In genomic region chr12:46266382-46266791, GRCh38 we compare ENCODE assay signal across 9 cellular contexts. TPM values are rescaled to one million over a fixed set of nuclear protein-coding genes. Genes with fewer than 3 reads are reported as not detected.
DNase-seq lines count a peak whose midpoint lies in the region; ATAC-seq, FAIRE-seq and TF ChIP-seq lines count a peak whose summit lies in the region.
"Had no signal": no experiment of that assay in that cellular context is flagged by ENCODE, and none has a peak within 500 bp of the region (broad histone marks: within the 10 kb centered on the region; RNA-seq: fewer than 3 reads in every experiment).

No MANE protein-coding gene starts in this region.

- H3K4me1 ChIP-seq in cardiac muscle cell (ENCODE audit: low read depth) (peaks cover 53% of the 10 kb centered on the region), K562 (replicated peaks in 1 of 2; ENCODE audit: control insufficient read depth in 2 of 2, insufficient read depth in 2 of 2, low read length in 2 of 2) (peaks cover 33% of the 10 kb centered on the region in 2 experiments; a peak in 4 of 5 replicates), urinary bladder (ENCODE audit: insufficient read depth) (no peaks in the 10 kb centered on the region)

- H3K4me2 ChIP-seq in K562 (ENCODE audit: insufficient read depth, low read length) = peak overlapping the region; percentile 94

- H4K20me1 ChIP-seq in K562 (replicated peaks; ENCODE audit: control insufficient read depth, insufficient read depth, low read length) = peaks cover 24% of the 10 kb centered on the region

- H3K9me3 ChIP-seq in cardiac muscle cell (ENCODE audit: low read depth) = no peaks in the 10 kb centered on the region
- H3K9me3 ChIP-seq in K562 (replicated peaks; ENCODE audit: control insufficient read depth, insufficient read depth, low read depth, low read length) = no peaks in the 10 kb centered on the region

- peak overlapping the region; percentile 98 to 99; a peak in 3 of 4 replicates for H3K9ac ChIP-seq in K562 (ENCODE audit: insufficient read depth in 1 of 2, low read depth in 2 of 2, low read length in 2 of 2)

- DNase-seq in cardiac muscle cell (ENCODE audit: low read depth in 1 of 2, low spot score in 1 of 2) (peak in 1 of 2 donors; percentile 53), left ventricle myocardium superior (no peak), NCI-H748 treated with DMSO at 0.1 percent for 48 hours (lab: John Stamatoyannopoulos, UW) (peak; percentile 34), K562 (ENCODE audit: extremely low read depth in 1 of 4, low spot score in 3 of 4) (peak; percentile 29 to 67 (median 47)), medulla oblongata (ENCODE audit: extremely low spot score) (peak; percentile 57), NCI-H2107 (lab: John Stamatoyannopoulos, UW) (no peak)

- 4% methylated on average over 6 of the region's 7 CpGs for WGBS in K562 (ENCODE audit: insufficient coverage, low coverage, missing lambda C conversion rate)
- WGBS in urinary bladder = 69% methylated on average over 7 of the region's 7 CpGs

- no peak for TF ChIP-seq POLR2A in K562 (conservative IDR thresholded peaks at IDR 0.05)

- POLR2A ChIA-PET in K562 (lab: Yijun Ruan, JAX) = interaction anchor here (0.7 to 1.5 kb wide), 5 partner anchors 8 to 58 kb away, joined by 3 to 6 read pairs (median 3); no protein-coding TSS in a partner anchor

- no TSS peak for BruUV-seq in K562 (replicated peaks; lab: Mats Ljungman, UMichigan)

- H2AFZ ChIP-seq in K562 (ENCODE audit: low read depth, low read length) = no peak overlapping the region

- H3K4me3 ChIP-seq in cardiac muscle cell (peak overlapping the region; percentile 72), K562 (peak overlapping the region; percentile 83), urinary bladder (ENCODE audit: low read depth, low read length) (peak overlapping the region; percentile 62)

- H3K79me2 ChIP-seq in K562 (ENCODE audit: control insufficient read depth, insufficient read depth, low read length) = peaks cover 74% of the 10 kb centered on the region

- TF ChIP-seq CTCF in cardiac muscle cell (IDR thresholded peaks at IDR 0.05; ENCODE audit: low read depth, low read length) = no peak
- no peak; a peak in 1 of 6 replicates for TF ChIP-seq CTCF in K562 (IDR thresholded peaks at IDR 0.05 in 2 of 3, conservative IDR thresholded peaks at IDR 0.05 in 1 of 3; ENCODE audit: insufficient read depth in 2 of 3, low read depth in 1 of 3, low read length in 3 of 3)

- H3K27ac ChIP-seq in cardiac muscle cell = peak overlapping the region; percentile 92
- H3K27ac ChIP-seq in K562 (ENCODE audit: extremely low read depth, low read depth, low read length) = peak overlapping the region; percentile 96
- no peak overlapping the region for H3K27ac ChIP-seq in urinary bladder (ENCODE audit: low read depth)

- CTCF ChIA-PET in K562 (lab: Yijun Ruan, JAX; ENCODE audit: low intra/inter-chr PET ratio) = no interaction called here

- ATAC-seq in left ventricle myocardium superior (no peak), K562 (peak; percentile 14), GM18870 (IDR thresholded peaks at IDR 0.05; ENCODE audit: unreplicated experiment) (no peak)

- peak; percentile 69 for FAIRE-seq in K562 (lab: Jason Lieb, UNC)
- FAIRE-seq: frontal cortex had no signal

- intact Hi-C loops in left ventricle myocardium superior (cut with micrococcal nuclease) (loop anchor here (10.0 kb wide), 1 partner anchor 62 kb away; no protein-coding TSS in a partner anchor), K562 (cut with micrococcal nuclease) (loop anchor here (5.0 to 10.0 kb wide), 4 partner anchors 84 to 288 kb away; partner anchors contain the start of gene SCAF11)

- no peak for TF ChIP-seq EP300 in K562 (IDR thresholded peaks at IDR 0.05; ENCODE audit: low read length)

- H3K36me3 ChIP-seq in cardiac muscle cell (no peaks in the 10 kb centered on the region), K562 (ENCODE audit: control insufficient read depth, insufficient read depth, low read length) (peaks cover 19% of the 10 kb centered on the region; the same call in 1 of the 3 replicates), urinary bladder (ENCODE audit: insufficient read depth) (no peaks in the 10 kb centered on the region)

- peaks cover 4% of the 10 kb centered on the region for H3K9me1 ChIP-seq in K562 (ENCODE audit: control insufficient read depth, insufficient read depth, low read length)

- H3K27me3 ChIP-seq in cardiac muscle cell (no peaks in the 10 kb centered on the region), K562 (ENCODE audit: control insufficient read depth in 2 of 2, insufficient read depth in 2 of 2, low read length in 2 of 2) (no peaks in the 10 kb centered on the region)

- TF ChIP-seq RAD21 in K562 (CRISPR knock-in tag; conservative IDR thresholded peaks at IDR 0.05 in 1 of 2, IDR thresholded peaks at IDR 0.05 in 1 of 2) = no peak

- in situ Hi-C loops in K562 (cut with MboI) = no loop called here

TF ChIP-seq in K562, 482 proteins besides CTCF, POLR2A, EP300 and RAD21 (continues in another document):
- TF ChIP-seq MAZ (CRISPR knock-in tag; conservative IDR thresholded peaks at IDR 0.05 in 1 of 2, IDR thresholded peaks at IDR 0.05 in 1 of 2) (no peak; a peak in 1 of 4 replicates), RNF2 (IDR thresholded peaks at IDR 0.05) (no peak), ZKSCAN3 (CRISPR knock-in tag; IDR thresholded peaks at IDR 0.05) (no peak), NR2C1 (IDR thresholded peaks at IDR 0.05) (0 out of 2 replicates have a peak, but pooled peaks have one; percentile 9), NR2C1 (tag; IDR thresholded peaks at IDR 0.05) (no peak), NR4A1 (CRISPR knock-in tag; IDR thresholded peaks at IDR 0.05) (no peak), NR4A1 (tag; IDR thresholded peaks at IDR 0.05) (no peak), HNRNPH1 (optimal IDR thresholded peaks at IDR 0.05; ENCODE audit: low read depth, low read length) (no peak), ZNF239 (CRISPR knock-in tag; IDR thresholded peaks at IDR 0.05) (no peak)
- TF ChIP-seq, protein P1, sequence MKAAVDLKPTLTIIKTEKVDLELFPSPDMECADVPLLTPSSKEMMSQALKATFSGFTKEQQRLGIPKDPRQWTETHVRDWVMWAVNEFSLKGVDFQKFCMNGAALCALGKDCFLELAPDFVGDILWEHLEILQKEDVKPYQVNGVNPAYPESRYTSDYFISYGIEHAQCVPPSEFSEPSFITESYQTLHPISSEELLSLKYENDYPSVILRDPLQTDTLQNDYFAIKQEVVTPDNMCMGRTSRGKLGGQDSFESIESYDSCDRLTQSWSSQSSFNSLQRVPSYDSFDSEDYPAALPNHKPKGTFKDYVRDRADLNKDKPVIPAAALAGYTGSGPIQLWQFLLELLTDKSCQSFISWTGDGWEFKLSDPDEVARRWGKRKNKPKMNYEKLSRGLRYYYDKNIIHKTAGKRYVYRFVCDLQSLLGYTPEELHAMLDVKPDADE (conservative IDR thresholded peaks at IDR 0.05; ENCODE audit: control insufficient read depth, low read depth, low read length) = no peak
- TF ChIP-seq, protein P2, sequence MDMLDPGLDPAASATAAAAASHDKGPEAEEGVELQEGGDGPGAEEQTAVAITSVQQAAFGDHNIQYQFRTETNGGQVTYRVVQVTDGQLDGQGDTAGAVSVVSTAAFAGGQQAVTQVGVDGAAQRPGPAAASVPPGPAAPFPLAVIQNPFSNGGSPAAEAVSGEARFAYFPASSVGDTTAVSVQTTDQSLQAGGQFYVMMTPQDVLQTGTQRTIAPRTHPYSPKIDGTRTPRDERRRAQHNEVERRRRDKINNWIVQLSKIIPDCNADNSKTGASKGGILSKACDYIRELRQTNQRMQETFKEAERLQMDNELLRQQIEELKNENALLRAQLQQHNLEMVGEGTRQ (CRISPR knock-in tag; IDR thresholded peaks at IDR 0.05) = peak; percentile 49
- TF ChIP-seq, protein P3, sequence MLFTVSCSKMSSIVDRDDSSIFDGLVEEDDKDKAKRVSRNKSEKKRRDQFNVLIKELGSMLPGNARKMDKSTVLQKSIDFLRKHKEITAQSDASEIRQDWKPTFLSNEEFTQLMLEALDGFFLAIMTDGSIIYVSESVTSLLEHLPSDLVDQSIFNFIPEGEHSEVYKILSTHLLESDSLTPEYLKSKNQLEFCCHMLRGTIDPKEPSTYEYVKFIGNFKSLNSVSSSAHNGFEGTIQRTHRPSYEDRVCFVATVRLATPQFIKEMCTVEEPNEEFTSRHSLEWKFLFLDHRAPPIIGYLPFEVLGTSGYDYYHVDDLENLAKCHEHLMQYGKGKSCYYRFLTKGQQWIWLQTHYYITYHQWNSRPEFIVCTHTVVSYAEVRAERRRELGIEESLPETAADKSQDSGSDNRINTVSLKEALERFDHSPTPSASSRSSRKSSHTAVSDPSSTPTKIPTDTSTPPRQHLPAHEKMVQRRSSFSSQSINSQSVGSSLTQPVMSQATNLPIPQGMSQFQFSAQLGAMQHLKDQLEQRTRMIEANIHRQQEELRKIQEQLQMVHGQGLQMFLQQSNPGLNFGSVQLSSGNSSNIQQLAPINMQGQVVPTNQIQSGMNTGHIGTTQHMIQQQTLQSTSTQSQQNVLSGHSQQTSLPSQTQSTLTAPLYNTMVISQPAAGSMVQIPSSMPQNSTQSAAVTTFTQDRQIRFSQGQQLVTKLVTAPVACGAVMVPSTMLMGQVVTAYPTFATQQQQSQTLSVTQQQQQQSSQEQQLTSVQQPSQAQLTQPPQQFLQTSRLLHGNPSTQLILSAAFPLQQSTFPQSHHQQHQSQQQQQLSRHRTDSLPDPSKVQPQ (CRISPR knock-in tag; IDR thresholded peaks at IDR 0.05; ENCODE audit: borderline replicate concordance) = no peak

RNA-seq across cellular contexts. Expression of gene SLC38A1, which starts 2.5 kb away (rescaled TPM):
- total RNA-seq in cardiac muscle cell = 50.8 and 59.6 TPM in 2 replicates
- polyA plus RNA-seq in cardiac muscle cell = 54.3 and 62.2 TPM in 2 replicates
- total RNA-seq in left ventricle myocardium superior = 161 TPM
- total RNA-seq in K562 (2011; cell fraction: chromatin; rRNA removed; ENCODE audit: low replicate concordance) = 101 and 216 TPM in 2 replicates
- total RNA-seq in K562 (2011; cell fraction: nucleolus; rRNA removed) = 66.2 and 82.1 TPM in 2 replicates
- 126 and 163 TPM in 2 replicates for total RNA-seq in K562 (2011; cell fraction: nucleoplasm; rRNA removed)
- 64.5 and 71.8 TPM in 2 replicates for total RNA-seq in K562 (2014; rRNA removed)
- total RNA-seq in K562 (2014; rRNA removed; fragmentation: Illumina TruSeq; extraction: Trizol) = 99.9 and 112 TPM in 2 replicates
- 79.7 and 88.7 TPM in 2 replicates for total RNA-seq in K562 (2015; rRNA removed; fragmentation: Illumina TruSeq; extraction: Trizol)
- total RNA-seq in K562 (2021) = 104 and 112 TPM in 2 replicates
- polyA plus RNA-seq in K562 (2011; rRNA removed) = 32.4 and 54.4 TPM in 2 replicates
- 14.0 and 24.2 TPM in 2 replicates for polyA plus RNA-seq in K562 (2011; cell fraction: cytosol; rRNA removed)
- polyA plus RNA-seq in K562 (2011; cell fraction: nucleus; rRNA removed) = 26.6 and 28.4 TPM in 2 replicates
- polyA plus RNA-seq in K562 (2012) = 62.7 and 87.2 TPM in 2 replicates
- 86.1 and 92.2 TPM in 2 replicates for polyA plus RNA-seq in K562 (2014; fragmentation: Illumina TruSeq; extraction: Trizol)
- 10 to 100 TPM; 51.9 to 75.0 TPM for polyA plus RNA-seq in K562 (2014; fragmentation: Nextera tagmentation; extraction: Ambion mirVana)
- polyA plus RNA-seq in K562 (2014; rRNA removed) = 54.7 and 56.9 TPM in 2 replicates
- 117 and 153 TPM in 2 replicates for polyA minus RNA-seq in K562 (2011; rRNA and poly(A)+ RNA removed)
- polyA minus RNA-seq in K562 (2011; cell fraction: cytosol; rRNA and poly(A)+ RNA removed) = 32.7 and 53.4 TPM in 2 replicates
- 39.6 and 49.0 TPM in 2 replicates for polyA minus RNA-seq in K562 (2011; cell fraction: nucleus; rRNA and poly(A)+ RNA removed)
- 81.7 TPM for total RNA-seq in urinary bladder
- 15.1 TPM for polyA plus RNA-seq in urinary bladder

Comparison
In these comparisons a context has a peak if more than half of its experiments do, and no peak if none do; other contexts are left out.
1. DNase-seq: peak in NCI-H748 treated with DMSO at 0.1 percent for 48 hours (single experiment), K562 (4 of 4) and medulla oblongata (single experiment); none in left ventricle myocardium superior (single experiment) and NCI-H2107 (single experiment).
2. Peak in every context shown above with its lines, with median percentiles within 50 percentile points of each other: H3K4me3 ChIP-seq.